Comparison of ENCODE assay signal across 21 cellular contexts in the genomic region with DNA sequence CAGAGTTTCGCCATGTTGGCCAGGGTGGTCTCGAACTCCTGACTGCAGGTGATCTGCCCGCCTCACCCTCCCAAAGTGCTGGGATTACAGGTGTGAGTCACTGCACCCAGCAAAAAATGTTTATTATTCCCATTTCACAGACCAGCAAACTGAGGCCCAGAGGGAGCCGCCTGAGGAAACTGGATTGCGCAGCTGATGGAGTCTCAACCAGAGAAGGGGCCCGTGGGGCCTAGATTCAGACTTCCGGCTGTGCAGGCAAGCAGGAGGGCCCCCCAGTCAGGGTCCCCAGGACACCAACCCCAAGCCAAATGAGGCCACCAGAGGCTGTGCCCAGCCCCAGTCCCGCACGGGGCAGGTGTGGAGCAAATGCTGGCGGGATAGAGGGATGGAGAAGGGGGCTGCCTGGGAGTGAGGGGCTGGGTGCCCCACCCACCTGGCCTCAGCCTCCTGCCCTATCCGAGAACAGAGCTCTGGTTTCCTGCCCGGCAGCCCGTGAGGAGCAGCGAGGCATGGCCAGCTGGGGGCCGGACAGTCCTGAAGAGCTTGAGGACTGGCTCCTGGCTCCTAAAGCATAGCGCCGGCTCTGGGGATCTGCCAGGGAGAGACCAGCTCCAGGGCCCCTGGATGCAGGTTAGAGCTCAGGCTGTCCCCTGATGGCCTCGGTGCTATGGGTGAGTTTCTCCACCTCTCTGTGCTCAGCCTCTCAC. TPM values are rescaled to one million over a fixed set of nuclear protein-coding genes. Genes with fewer than 3 reads are reported as not detected.
A peak's percentile ranks its signal among the peaks of the same experiment; 100 is the strongest.
DNase-seq lines count a peak whose midpoint lies in the region; ATAC-seq and TF ChIP-seq lines count a peak whose summit lies in the region.
"Had no signal": no experiment of that assay in that cellular context is flagged by ENCODE, and none has a peak within 500 bp of the region (broad histone marks: within the 10 kb centered on the region; RNA-seq: fewer than 3 reads in every experiment).

No MANE protein-coding gene starts in this region.

- no peak for TF ChIP-seq POLR2A in erythroblast (IDR thresholded peaks at IDR 0.05; ENCODE audit: low read length)

- no peak overlapping the region for H3K4me3 Mint-ChIP-seq in natural killer cell treated with Interleukin-12 subunit alpha and Interleukin-12 subunit beta and Interleukin-15 and Interleukin-18, amount 100 ng/mL, for 72 hours
- no peak overlapping the region for H3K4me3 Mint-ChIP-seq in natural killer cell
- no peak overlapping the region for H3K4me3 Mint-ChIP-seq in WTC11
- H3K4me3 Mint-ChIP-seq: activated CD8-positive, alpha-beta memory T cell treated with anti-CD3 and anti-CD28 coated beads, Interleukin-2, amount 10 ng/mL, durations not matched to agents 7 days and 5 days; activated naive CD8-positive, alpha-beta T cell; CD4-positive, alpha-beta T cell had no signal

- peaks cover 0 to 3% of the 10 kb centered on the region in 2 donors for H3K27me3 Mint-ChIP-seq in natural killer cell treated with Interleukin-12 subunit alpha and Interleukin-12 subunit beta and Interleukin-15 and Interleukin-18, amount 100 ng/mL, for 72 hours
- peaks cover 0 to 2% of the 10 kb centered on the region in 2 donors for H3K27me3 Mint-ChIP-seq in natural killer cell (ENCODE audit: low read depth in 2 of 2)
- no peaks in the 10 kb centered on the region for H3K27me3 Mint-ChIP-seq in WTC11 (ENCODE audit: low read depth)

- DNase-seq in natural killer cell treated with Interleukin-12 subunit alpha and Interleukin-12 subunit beta and Interleukin-15 and Interleukin-18, amount 100 ng/mL, for 72 hours (ENCODE audit: low spot score): no peak
- DNase-seq in natural killer cell (no peak), WTC11 (ENCODE audit: low spot score) (peak; percentile 64), left kidney (ENCODE audit: low read depth, low spot score) (peak; percentile 94), NCI-H1436 treated with DMSO at 0.1 percent for 48 hours (lab: John Stamatoyannopoulos, UW) (no peak), D341Med (ENCODE audit: low spot score) (no peak), erythroblast (lab: John Stamatoyannopoulos, UW) (no peak)
- DNase-seq: activated CD4-positive, alpha-beta T cell treated with anti-CD3 and anti-CD28 coated beads for 1 hour; activated CD8-positive, alpha-beta memory T cell treated with anti-CD3 and anti-CD28 coated beads, Interleukin-2, amount 10 ng/mL, durations not matched to agents 7 days and 5 days; body of pancreas; CD4-positive, alpha-beta T cell; NCI-H1417 treated with DMSO at 0.1 percent for 48 hours; NCI-H2171; NCI-H774; stimulated activated CD8-positive, alpha-beta memory T cell treated with anti-CD3 and anti-CD28 coated beads, Interleukin-4, amount 100 ng/mL, for 48 hours; substantia nigra had no signal

- no peak overlapping the region for H3K27ac Mint-ChIP-seq in natural killer cell treated with Interleukin-12 subunit alpha and Interleukin-12 subunit beta and Interleukin-15 and Interleukin-18, amount 100 ng/mL, for 72 hours
- H3K27ac Mint-ChIP-seq in natural killer cell: no peak overlapping the region
- H3K27ac Mint-ChIP-seq in WTC11: no peak overlapping the region
- H3K27ac Mint-ChIP-seq: activated CD8-positive, alpha-beta memory T cell treated with anti-CD3 and anti-CD28 coated beads, Interleukin-2, amount 10 ng/mL, durations not matched to agents 7 days and 5 days; CD4-positive, alpha-beta T cell had no signal

- H3K4me1 Mint-ChIP-seq in natural killer cell treated with Interleukin-12 subunit alpha and Interleukin-12 subunit beta and Interleukin-15 and Interleukin-18, amount 100 ng/mL, for 72 hours (ENCODE audit: low read depth in 2 of 2): peaks cover 0 to 3% of the 10 kb centered on the region in 2 donors
- no peaks in the 10 kb centered on the region for H3K4me1 Mint-ChIP-seq in natural killer cell
- H3K4me1 Mint-ChIP-seq in WTC11: no peaks in the 10 kb centered on the region

- intact Hi-C loops in natural killer cell (cut with micrococcal nuclease): loop anchor here (10.0 kb wide), 1 partner anchor 212 kb away; a partner anchor contains a TSS

- no peak for TF ChIP-seq CTCF in natural killer cell (IDR thresholded peaks at IDR 0.05)
- no peak for TF ChIP-seq CTCF in WTC11 (IDR thresholded peaks at IDR 0.05)

- no peaks in the 10 kb centered on the region for H3K36me3 Mint-ChIP-seq in natural killer cell treated with Interleukin-12 subunit alpha and Interleukin-12 subunit beta and Interleukin-15 and Interleukin-18, amount 100 ng/mL, for 72 hours
- no peaks in the 10 kb centered on the region for H3K36me3 Mint-ChIP-seq in natural killer cell
- H3K36me3 Mint-ChIP-seq in WTC11: no peaks in the 10 kb centered on the region
- H3K36me3 Mint-ChIP-seq: activated CD8-positive, alpha-beta memory T cell treated with anti-CD3 and anti-CD28 coated beads, Interleukin-2, amount 10 ng/mL, durations not matched to agents 7 days and 5 days; activated naive CD8-positive, alpha-beta T cell had no signal

- CTCF ChIA-PET in WTC11 (lab: Charles Lee): interaction anchor here (0.6 to 1.9 kb wide), 12 partner anchors 9 to 276 kb away, joined by 3 to 9 read pairs (median 4); no protein-coding TSS in a partner anchor

- no peaks in the 10 kb centered on the region for H3K9me3 Mint-ChIP-seq in natural killer cell treated with Interleukin-12 subunit alpha and Interleukin-12 subunit beta and Interleukin-15 and Interleukin-18, amount 100 ng/mL, for 72 hours
- H3K9me3 Mint-ChIP-seq in natural killer cell: no peaks in the 10 kb centered on the region
- H3K9me3 Mint-ChIP-seq in WTC11: no peaks in the 10 kb centered on the region
- H3K9me3 Mint-ChIP-seq: CD4-positive, alpha-beta T cell had no signal

- ATAC-seq in natural killer cell treated with Interleukin-12 subunit alpha and Interleukin-12 subunit beta and Interleukin-15 and Interleukin-18, amount 100 ng/mL, for 72 hours: peak; percentile 33 to 45
- no peak for ATAC-seq in natural killer cell
- peak; percentile 79 for ATAC-seq in WTC11
- ATAC-seq in HG03025 (IDR thresholded peaks at IDR 0.05; ENCODE audit: low FRiP score, unreplicated experiment): no peak
- ATAC-seq: activated CD8-positive, alpha-beta memory T cell treated with anti-CD3 and anti-CD28 coated beads, Interleukin-2, amount 10 ng/mL, durations not matched to agents 7 days and 5 days; body of pancreas had no signal

- POLR2A ChIA-PET in WTC11 (lab: Charles Lee): interaction anchor here (0.6 to 1.7 kb wide), 2 partner anchors 26 to 146 kb away, joined by 3 to 5 read pairs; no protein-coding TSS in a partner anchor

TF ChIP-seq in WTC11, 78 proteins besides CTCF, POLR2A, EP300 and RAD21 (continues in another document):
- no peak for TF ChIP-seq ZNF219 (CRISPR knock-in tag; IDR thresholded peaks at IDR 0.05; ENCODE audit: borderline replicate concordance)
- TF ChIP-seq, protein P1, sequence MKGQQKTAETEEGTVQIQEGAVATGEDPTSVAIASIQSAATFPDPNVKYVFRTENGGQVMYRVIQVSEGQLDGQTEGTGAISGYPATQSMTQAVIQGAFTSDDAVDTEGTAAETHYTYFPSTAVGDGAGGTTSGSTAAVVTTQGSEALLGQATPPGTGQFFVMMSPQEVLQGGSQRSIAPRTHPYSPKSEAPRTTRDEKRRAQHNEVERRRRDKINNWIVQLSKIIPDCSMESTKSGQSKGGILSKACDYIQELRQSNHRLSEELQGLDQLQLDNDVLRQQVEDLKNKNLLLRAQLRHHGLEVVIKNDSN (CRISPR knock-in tag; IDR thresholded peaks at IDR 0.05): no peak
- no peak for TF ChIP-seq ZNF263 (CRISPR knock-in tag; IDR thresholded peaks at IDR 0.05; ENCODE audit: low read depth)
- no peak for TF ChIP-seq FOXJ3 (CRISPR knock-in tag; IDR thresholded peaks at IDR 0.05; ENCODE audit: borderline replicate concordance)
- TF ChIP-seq ESRRA (CRISPR knock-in tag; IDR thresholded peaks at IDR 0.05; ENCODE audit: borderline replicate concordance): no peak
- TF ChIP-seq, protein P2, sequence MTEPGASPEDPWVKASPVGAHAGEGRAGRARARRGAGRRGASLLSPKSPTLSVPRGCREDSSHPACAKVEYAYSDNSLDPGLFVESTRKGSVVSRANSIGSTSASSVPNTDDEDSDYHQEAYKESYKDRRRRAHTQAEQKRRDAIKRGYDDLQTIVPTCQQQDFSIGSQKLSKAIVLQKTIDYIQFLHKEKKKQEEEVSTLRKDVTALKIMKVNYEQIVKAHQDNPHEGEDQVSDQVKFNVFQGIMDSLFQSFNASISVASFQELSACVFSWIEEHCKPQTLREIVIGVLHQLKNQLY (CRISPR knock-in tag; IDR thresholded peaks at IDR 0.05): no peak
- TF ChIP-seq, protein P3, sequence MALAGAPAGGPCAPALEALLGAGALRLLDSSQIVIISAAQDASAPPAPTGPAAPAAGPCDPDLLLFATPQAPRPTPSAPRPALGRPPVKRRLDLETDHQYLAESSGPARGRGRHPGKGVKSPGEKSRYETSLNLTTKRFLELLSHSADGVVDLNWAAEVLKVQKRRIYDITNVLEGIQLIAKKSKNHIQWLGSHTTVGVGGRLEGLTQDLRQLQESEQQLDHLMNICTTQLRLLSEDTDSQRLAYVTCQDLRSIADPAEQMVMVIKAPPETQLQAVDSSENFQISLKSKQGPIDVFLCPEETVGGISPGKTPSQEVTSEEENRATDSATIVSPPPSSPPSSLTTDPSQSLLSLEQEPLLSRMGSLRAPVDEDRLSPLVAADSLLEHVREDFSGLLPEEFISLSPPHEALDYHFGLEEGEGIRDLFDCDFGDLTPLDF (CRISPR knock-in tag; IDR thresholded peaks at IDR 0.05): no peak
- no peak for TF ChIP-seq HMGA2 (CRISPR knock-in tag; IDR thresholded peaks at IDR 0.05)
- TF ChIP-seq ELF4 (CRISPR knock-in tag; IDR thresholded peaks at IDR 0.05; ENCODE audit: low read depth): no peak
- TF ChIP-seq NR1H2 (CRISPR knock-in tag; IDR thresholded peaks at IDR 0.05): no peak
- TF ChIP-seq GTF2I (CRISPR knock-in tag; conservative IDR thresholded peaks at IDR 0.05): peak; percentile 84; the same call in 1 of the 2 replicates

RNA-seq across cellular contexts. Expression of a gene that starts 22.0 kb away (rescaled TPM):
- total RNA-seq in natural killer cell treated with Interleukin-12 subunit alpha and Interleukin-12 subunit beta and Interleukin-15 and Interleukin-18, amount 100 ng/mL, for 72 hours: not detected
- total RNA-seq in natural killer cell (not detected), WTC11 (2021) (0.66 to 0.78 TPM (median 0.70 TPM) in 3 replicates)
- total RNA-seq: activated CD8-positive, alpha-beta memory T cell treated with anti-CD3 and anti-CD28 coated beads, Interleukin-2, amount 10 ng/mL, durations not matched to agents 7 days and 5 days; CD4-positive, alpha-beta T cell had no signal

RNA-seq across cellular contexts. Expression of a gene that starts 24.4 kb away (rescaled TPM):
- total RNA-seq in natural killer cell treated with Interleukin-12 subunit alpha and Interleukin-12 subunit beta and Interleukin-15 and Interleukin-18, amount 100 ng/mL, for 72 hours: 100 to 1,000 TPM; 604 to 619 TPM
- 100 to 1,000 TPM; 302 to 350 (median 345) TPM for total RNA-seq in natural killer cell
- 663 to 692 TPM (median 680 TPM) in 3 replicates for total RNA-seq in WTC11 (2021)

RNA-seq across cellular contexts. Expression of a gene that starts 48.9 kb away (rescaled TPM):
- not detected for total RNA-seq in natural killer cell treated with Interleukin-12 subunit alpha and Interleukin-12 subunit beta and Interleukin-15 and Interleukin-18, amount 100 ng/mL, for 72 hours
- total RNA-seq in natural killer cell: not detected
- total RNA-seq in WTC11 (2021): 60.6 to 86.8 TPM (median 83.9 TPM) in 3 replicates
- total RNA-seq: activated CD8-positive, alpha-beta memory T cell treated with anti-CD3 and anti-CD28 coated beads, Interleukin-2, amount 10 ng/mL, durations not matched to agents 7 days and 5 days; body of pancreas; CD4-positive, alpha-beta T cell; mesenteric fat pad had no signal

RNA-seq across cellular contexts. Expression of a gene that starts 54.8 kb away (rescaled TPM):
- under 1 TPM; 0.25 to 0.36 TPM for total RNA-seq in natural killer cell treated with Interleukin-12 subunit alpha and Interleukin-12 subunit beta and Interleukin-15 and Interleukin-18, amount 100 ng/mL, for 72 hours
- total RNA-seq in natural killer cell (1 to 10 TPM in 2 of 3 donors, under 1 TPM in 1; 0.87 to 2.5 (median 1.8) TPM), WTC11 (2021) (1.2 to 3.3 TPM (median 2.5 TPM) in 3 replicates)
- total RNA-seq: activated CD8-positive, alpha-beta memory T cell treated with anti-CD3 and anti-CD28 coated beads, Interleukin-2, amount 10 ng/mL, durations not matched to agents 7 days and 5 days; Daoy; PC-9 had no signal

Comparison
In these comparisons a context has a peak if more than half of its experiments do, and no peak if none do; other contexts are left out.
1. ATAC-seq: peak in natural killer cell treated with Interleukin-12 subunit alpha and Interleukin-12 subunit beta and Interleukin-15 and Interleukin-18, amount 100 ng/mL, for 72 hours (2 of 2) and WTC11 (single experiment); none in natural killer cell (0 of 3) and HG03025 (single experiment).
2. DNase-seq: peak in WTC11 (single experiment) and left kidney (single experiment); none in natural killer cell treated with Interleukin-12 subunit alpha and Interleukin-12 subunit beta and Interleukin-15 and Interleukin-18, amount 100 ng/mL, for 72 hours (single experiment), natural killer cell (single experiment), NCI-H1436 treated with DMSO at 0.1 percent for 48 hours (single experiment), D341Med (single experiment) and erythroblast (0 of 2).
3. RNA of a gene that starts 48.9 kb away (total RNA-seq): 60.6 to 86.8 TPM in WTC11; not detected in natural killer cell and not detected in natural killer cell treated with Interleukin-12 subunit alpha and Interleukin-12 subunit beta and Interleukin-15 and Interleukin-18, amount 100 ng/mL, for 72 hours; every median in the first group is over 10 times any median in the second.